Comparison of ENCODE assay signal across 11 cellular contexts in genomic region chr22:45608763-45609180, GRCh38.
A peak's percentile ranks its signal among the peaks of the same experiment; 100 is the strongest.
DNase-seq lines count a peak whose midpoint lies in the region; ATAC-seq and TF ChIP-seq lines count a peak whose summit lies in the region.
"Had no signal": no experiment of that assay in that cellular context is flagged by ENCODE, and none has a peak within 500 bp of the region (broad histone marks: within the 10 kb centered on the region; RNA-seq: fewer than 3 reads in every experiment).

No MANE protein-coding gene starts in this region.

- peaks cover 14% of the 10 kb centered on the region for H3K27me3 Mint-ChIP-seq in activated CD8-positive, alpha-beta memory T cell treated with anti-CD3 and anti-CD28 coated beads, Interleukin-2, amount 10 ng/mL, durations not matched to agents 7 days and 5 days
- peaks cover 0 to 11% of the 10 kb centered on the region in 2 donors for H3K27me3 Mint-ChIP-seq in effector memory CD8-positive, alpha-beta T cell

- peaks cover 31% of the 10 kb centered on the region for H3K4me1 Mint-ChIP-seq in activated CD8-positive, alpha-beta memory T cell treated with anti-CD3 and anti-CD28 coated beads, Interleukin-2, amount 10 ng/mL, durations not matched to agents 7 days and 5 days
- peaks cover 8 to 22% of the 10 kb centered on the region in 2 donors for H3K4me1 Mint-ChIP-seq in effector memory CD8-positive, alpha-beta T cell (ENCODE audit: low read depth in 2 of 2)

- H3K27me3 ChIP-seq in RWPE2 (ENCODE audit: insufficient read depth, poor library complexity, severe bottlenecking) = no peaks in the 10 kb centered on the region
- H3K27me3 ChIP-seq: tibial nerve had no signal

- no peak for TF ChIP-seq CTCF in RWPE2 (IDR thresholded peaks at IDR 0.05; ENCODE audit: poor library complexity, severe bottlenecking)

- no peak overlapping the region for H3K4me3 Mint-ChIP-seq in activated CD8-positive, alpha-beta memory T cell treated with anti-CD3 and anti-CD28 coated beads, Interleukin-2, amount 10 ng/mL, durations not matched to agents 7 days and 5 days
- H3K4me3 Mint-ChIP-seq in effector memory CD8-positive, alpha-beta T cell = peak overlapping the region; percentile 23 to 67

- peaks cover 40% of the 10 kb centered on the region for H3K4me1 ChIP-seq in RWPE2 (ENCODE audit: insufficient read depth, poor library complexity, severe bottlenecking)

- no peaks in the 10 kb centered on the region for H3K9me3 Mint-ChIP-seq in activated CD8-positive, alpha-beta memory T cell treated with anti-CD3 and anti-CD28 coated beads, Interleukin-2, amount 10 ng/mL, durations not matched to agents 7 days and 5 days (ENCODE audit: low read depth)
- H3K9me3 Mint-ChIP-seq in effector memory CD8-positive, alpha-beta T cell = no peaks in the 10 kb centered on the region

- peak; percentile 69 for DNase-seq in activated CD8-positive, alpha-beta memory T cell treated with anti-CD3 and anti-CD28 coated beads, Interleukin-2, amount 10 ng/mL, durations not matched to agents 7 days and 5 days
- DNase-seq in activated CD8-positive, alpha-beta memory T cell treated with anti-CD3 and anti-CD28 coated beads for 24 hours = no peak
- DNase-seq in RWPE2 (ENCODE audit: low spot score) (no peak), DMS153 (lab: John Stamatoyannopoulos, UW) (no peak)
- peak in 2 of 3 experiments; percentile 21 to 23 for DNase-seq in effector memory CD8-positive, alpha-beta T cell
- peak; percentile 38 for DNase-seq in stimulated activated CD8-positive, alpha-beta memory T cell treated with anti-CD3 and anti-CD28 coated beads, Interleukin-4, amount 100 ng/mL, for 48 hours
- DNase-seq: foreskin melanocyte, WERI-Rb-1 had no signal

- H3K27ac ChIP-seq in RWPE2 (ENCODE audit: poor library complexity, severe bottlenecking) = no peak overlapping the region
- H3K27ac ChIP-seq: tibial nerve, WERI-Rb-1 had no signal

- H3K27ac Mint-ChIP-seq in activated CD8-positive, alpha-beta memory T cell treated with anti-CD3 and anti-CD28 coated beads, Interleukin-2, amount 10 ng/mL, durations not matched to agents 7 days and 5 days = peak overlapping the region; percentile 78
- H3K27ac Mint-ChIP-seq in effector memory CD8-positive, alpha-beta T cell = peak overlapping the region; percentile 62 to 93

- H3K36me3 ChIP-seq in RWPE2 (ENCODE audit: low read depth) = no peaks in the 10 kb centered on the region
- H3K36me3 ChIP-seq: tibial nerve, WERI-Rb-1 had no signal

- CTCF ChIA-PET in activated CD8-positive, alpha-beta memory T cell treated with anti-CD3 and anti-CD28 coated beads, Interleukin-2, amount 10 ng/mL, durations not matched to agents 7 days and 5 days (lab: Charles Lee) = no interaction called here

- no peaks in the 10 kb centered on the region for H3K36me3 Mint-ChIP-seq in activated CD8-positive, alpha-beta memory T cell treated with anti-CD3 and anti-CD28 coated beads, Interleukin-2, amount 10 ng/mL, durations not matched to agents 7 days and 5 days
- peaks cover 4% of the 10 kb centered on the region for H3K36me3 Mint-ChIP-seq in effector memory CD8-positive, alpha-beta T cell (ENCODE audit: insufficient read depth)

- no peak overlapping the region for H3K4me3 ChIP-seq in RWPE2 (ENCODE audit: severe bottlenecking)
- H3K4me3 ChIP-seq: tibial nerve had no signal

- ATAC-seq in activated CD8-positive, alpha-beta memory T cell treated with anti-CD3 and anti-CD28 coated beads, Interleukin-2, amount 10 ng/mL, durations not matched to agents 7 days and 5 days = peak; percentile 79
- ATAC-seq in RWPE2 (ENCODE audit: low read depth) (peak; percentile 40; the same call in 2 of the 3 replicates), GM18498 (IDR thresholded peaks at IDR 0.05; ENCODE audit: unreplicated experiment) (no peak), HG02981 (IDR thresholded peaks at IDR 0.05; ENCODE audit: unreplicated experiment) (no peak)
- peak; percentile 84 for ATAC-seq in effector memory CD8-positive, alpha-beta T cell (replicated peaks)

- H3K9me3 ChIP-seq in RWPE2 (ENCODE audit: severe bottlenecking) = no peaks in the 10 kb centered on the region
- H3K9me3 ChIP-seq: tibial nerve had no signal

Comparison
In these comparisons a context has a peak if more than half of its experiments do, and no peak if none do; other contexts are left out.
1. DNase-seq: peak in activated CD8-positive, alpha-beta memory T cell treated with anti-CD3 and anti-CD28 coated beads, Interleukin-2, amount 10 ng/mL, durations not matched to agents 7 days and 5 days (single experiment), effector memory CD8-positive, alpha-beta T cell (2 of 3) and stimulated activated CD8-positive, alpha-beta memory T cell treated with anti-CD3 and anti-CD28 coated beads, Interleukin-4, amount 100 ng/mL, for 48 hours (single experiment); none in activated CD8-positive, alpha-beta memory T cell treated with anti-CD3 and anti-CD28 coated beads for 24 hours (single experiment), RWPE2 (single experiment) and DMS153 (single experiment).
2. ATAC-seq: peak in activated CD8-positive, alpha-beta memory T cell treated with anti-CD3 and anti-CD28 coated beads, Interleukin-2, amount 10 ng/mL, durations not matched to agents 7 days and 5 days (single experiment), RWPE2 (single experiment) and effector memory CD8-positive, alpha-beta T cell (single experiment); none in GM18498 (single experiment) and HG02981 (single experiment).